ENCODE assay signal across 15 cellular contexts in genomic region chr5:137613554-137614265, GRCh38.
DNase-seq lines count a peak whose midpoint lies in the region; ATAC-seq and TF ChIP-seq lines count a peak whose summit lies in the region.
"Had no signal": no experiment of that assay in that cellular context is flagged by ENCODE, and none has a peak within 500 bp of the region (broad histone marks: within the 10 kb centered on the region; RNA-seq: fewer than 3 reads in every experiment).

No MANE protein-coding gene starts in this region.

- TF ChIP-seq CTCF in NB4 (IDR thresholded peaks at IDR 0.05; ENCODE audit: low read depth, low read length), result no peak

- peak; percentile 87 for ATAC-seq in activated T-cell treated with anti-CD3 and anti-CD28 coated beads, Interleukin-2, amount 50 U/mL, for 72 hours (replicated peaks in 1 of 2)
- ATAC-seq in effector memory CD8-positive, alpha-beta T cell (replicated peaks), result peak; percentile 16
- ATAC-seq in stimulated activated naive CD8-positive, alpha-beta T cell treated with anti-CD3 and anti-CD28 coated beads, Interleukin-15, amount 100 ng/mL, for 72 hours, result peak; percentile 88
- no peak for ATAC-seq in GM18502 (IDR thresholded peaks at IDR 0.05; ENCODE audit: poor library complexity, unreplicated experiment)

- no peaks in the 10 kb centered on the region for H3K36me3 Mint-ChIP-seq in activated T-cell treated with anti-CD3 and anti-CD28 coated beads, Interleukin-2, amount 50 U/mL, for 72 hours (ENCODE audit: insufficient read depth in 2 of 2)
- H3K36me3 Mint-ChIP-seq in effector memory CD8-positive, alpha-beta T cell (ENCODE audit: insufficient read depth), result peaks cover 2% of the 10 kb centered on the region

- H3K27me3 Mint-ChIP-seq in activated T-cell treated with anti-CD3 and anti-CD28 coated beads, Interleukin-2, amount 50 U/mL, for 72 hours (ENCODE audit: low read depth), result peaks cover 13% of the 10 kb centered on the region
- H3K27me3 Mint-ChIP-seq in effector memory CD8-positive, alpha-beta T cell, result peaks cover 14 to 20% of the 10 kb centered on the region in 2 donors
- peaks cover 16% of the 10 kb centered on the region for H3K27me3 Mint-ChIP-seq in stimulated activated naive CD8-positive, alpha-beta T cell treated with anti-CD3 and anti-CD28 coated beads, Interleukin-15, amount 100 ng/mL, for 72 hours

- no peaks in the 10 kb centered on the region for H3K9me3 Mint-ChIP-seq in activated T-cell treated with anti-CD3 and anti-CD28 coated beads, Interleukin-2, amount 50 U/mL, for 72 hours
- H3K9me3 Mint-ChIP-seq in effector memory CD8-positive, alpha-beta T cell, result no peaks in the 10 kb centered on the region
- H3K9me3 Mint-ChIP-seq in stimulated activated naive CD8-positive, alpha-beta T cell treated with anti-CD3 and anti-CD28 coated beads, Interleukin-15, amount 100 ng/mL, for 72 hours, result no peaks in the 10 kb centered on the region
- H3K9me3 Mint-ChIP-seq: nephron had no signal

- no peak overlapping the region for H3K4me3 Mint-ChIP-seq in activated T-cell treated with anti-CD3 and anti-CD28 coated beads, Interleukin-2, amount 50 U/mL, for 72 hours
- H3K4me3 Mint-ChIP-seq in effector memory CD8-positive, alpha-beta T cell, result no peak overlapping the region
- H3K4me3 Mint-ChIP-seq in stimulated activated naive CD8-positive, alpha-beta T cell treated with anti-CD3 and anti-CD28 coated beads, Interleukin-15, amount 100 ng/mL, for 72 hours, result no peak overlapping the region
- H3K4me3 Mint-ChIP-seq: nephron had no signal

- H3K27ac Mint-ChIP-seq in activated T-cell treated with anti-CD3 and anti-CD28 coated beads, Interleukin-2, amount 50 U/mL, for 72 hours, result no peak overlapping the region
- no peak overlapping the region for H3K27ac Mint-ChIP-seq in effector memory CD8-positive, alpha-beta T cell
- peak overlapping the region; percentile 70 to 82 for H3K27ac Mint-ChIP-seq in stimulated activated naive CD8-positive, alpha-beta T cell treated with anti-CD3 and anti-CD28 coated beads, Interleukin-15, amount 100 ng/mL, for 72 hours
- H3K27ac Mint-ChIP-seq: nephron had no signal

- no peak overlapping the region for H3K4me3 ChIP-seq in NB4 (ENCODE audit: low read depth, low read length)
- H3K4me3 ChIP-seq: coronary artery, spleen had no signal

- no peak for TF ChIP-seq POLR2A in NB4 (IDR thresholded peaks at IDR 0.05; ENCODE audit: extremely low read depth, insufficient read length)

- peaks cover 15% of the 10 kb centered on the region for H3K4me1 Mint-ChIP-seq in activated T-cell treated with anti-CD3 and anti-CD28 coated beads, Interleukin-2, amount 50 U/mL, for 72 hours (ENCODE audit: low read depth)
- no peaks in the 10 kb centered on the region for H3K4me1 Mint-ChIP-seq in effector memory CD8-positive, alpha-beta T cell (ENCODE audit: low read depth in 2 of 2)
- H3K4me1 Mint-ChIP-seq in stimulated activated naive CD8-positive, alpha-beta T cell treated with anti-CD3 and anti-CD28 coated beads, Interleukin-15, amount 100 ng/mL, for 72 hours, result peaks cover 13% of the 10 kb centered on the region
- H3K4me1 Mint-ChIP-seq: nephron had no signal

- no peak for DNase-seq in activated T-cell treated with anti-CD3 and anti-CD28 coated beads, Interleukin-2, amount 50 U/mL, for 72 hours
- no peak for DNase-seq in activated T-cell treated with anti-CD3 and anti-CD28 coated beads for 4 hours
- peak; percentile 76 for DNase-seq in NB4 (ENCODE audit: low read depth)
- DNase-seq in effector memory CD8-positive, alpha-beta T cell, result no peak
- DNase-seq in stimulated activated naive CD8-positive, alpha-beta T cell treated with anti-CD3 and anti-CD28 coated beads, Interleukin-15, amount 100 ng/mL, for 72 hours, result peak in 1 of 2 donors; percentile 25
- DNase-seq in stimulated activated naive CD4-positive, alpha-beta T cell treated with Interleukin-2 at 50 U/mL for 16 hours (lab: John Stamatoyannopoulos, UW), result no peak
- no peak for DNase-seq in activated CD4-positive, CD25-positive, alpha-beta regulatory T cell (lab: John Stamatoyannopoulos, UW)
- DNase-seq: activated CD4-positive, alpha-beta T cell treated with anti-CD3 and anti-CD28 coated beads, Interleukin-2, amount 50 U/mL, for 1 hour; DMS79 treated with DMSO at 0.1 percent for 48 hours; kidney glomerular epithelial cell; NCI-H1092; spleen had no signal

Comparison
In these comparisons a context has a peak if more than half of its experiments do, and no peak if none do; other contexts are left out.
1. H3K27ac Mint-ChIP-seq: peak in stimulated activated naive CD8-positive, alpha-beta T cell treated with anti-CD3 and anti-CD28 coated beads, Interleukin-15, amount 100 ng/mL, for 72 hours (2 of 2); none in activated T-cell treated with anti-CD3 and anti-CD28 coated beads, Interleukin-2, amount 50 U/mL, for 72 hours (single experiment) and effector memory CD8-positive, alpha-beta T cell (0 of 2).